18 cellular contexts compared by ENCODE assay signal in genomic region chr21:27201197-27201596, GRCh38.
"Had no signal": no experiment of that assay in that cellular context is flagged by ENCODE, and none has a peak within 500 bp of the region (broad histone marks: within the 10 kb centered on the region; RNA-seq: fewer than 3 reads in every experiment).

No MANE protein-coding gene starts in this region.

- H3K9me3 ChIP-seq: body of pancreas, tibial nerve had no signal

- ATAC-seq: activated CD8-positive, alpha-beta T cell treated with anti-CD3 and anti-CD28 coated beads, Interleukin-2, amount 10 ng/mL, durations not matched to agents 7 days and 5 days; body of pancreas; esophagus mucosa; left ventricle myocardium superior; natural killer cell treated with Interleukin-12 subunit alpha and Interleukin-12 subunit beta and Interleukin-15 and Interleukin-18, amount 100 ng/mL, for 72 hours had no signal

- H3K27me3 ChIP-seq: body of pancreas, tibial nerve had no signal

- H3K4me3 ChIP-seq: body of pancreas, coronary artery, skin epidermis, tibial nerve had no signal

- H3K36me3 ChIP-seq: tibial nerve had no signal

- H3K27ac ChIP-seq: body of pancreas, coronary artery, skin epidermis, tibial nerve had no signal

- H3K4me1 ChIP-seq: tibial nerve had no signal

- DNase-seq: activated CD4-positive, alpha-beta T cell treated with anti-CD3 and anti-CD28 coated beads, Interleukin-2, amount 10 ng/mL, durations not matched to agents 24 days and 14 days; activated CD4-positive, CD25-positive, alpha-beta regulatory T cell; activated CD8-positive, alpha-beta memory T cell treated with anti-CD3 and anti-CD28 coated beads, Interleukin-2, amount 50 U/mL, for 4 hours; activated CD8-positive, alpha-beta T cell treated with anti-CD3 and anti-CD28 coated beads, Interleukin-2, amount 10 ng/mL, durations not matched to agents 7 days and 5 days; activated effector memory CD4-positive, alpha-beta T cell treated with anti-CD3 and anti-CD28 coated beads, Interleukin-2, amount 50 U/mL, for 16 hours; activated T-cell treated with anti-CD3 and anti-CD28 coated beads, Interleukin-2, amount 50 U/mL, for 48 hours; body of pancreas; central memory CD4-positive, alpha-beta T cell; hypothalamus; left ventricle myocardium superior; stimulated activated CD4-positive, alpha-beta T cell treated with anti-CD3 and anti-CD28 coated beads, Interleukin-4, amount 100 ng/mL, for 24 hours; stimulated activated naive CD4-positive, alpha-beta T cell; substantia nigra had no signal
